Comparison of ENCODE assay signal across 8 cellular contexts in the genomic region with DNA sequence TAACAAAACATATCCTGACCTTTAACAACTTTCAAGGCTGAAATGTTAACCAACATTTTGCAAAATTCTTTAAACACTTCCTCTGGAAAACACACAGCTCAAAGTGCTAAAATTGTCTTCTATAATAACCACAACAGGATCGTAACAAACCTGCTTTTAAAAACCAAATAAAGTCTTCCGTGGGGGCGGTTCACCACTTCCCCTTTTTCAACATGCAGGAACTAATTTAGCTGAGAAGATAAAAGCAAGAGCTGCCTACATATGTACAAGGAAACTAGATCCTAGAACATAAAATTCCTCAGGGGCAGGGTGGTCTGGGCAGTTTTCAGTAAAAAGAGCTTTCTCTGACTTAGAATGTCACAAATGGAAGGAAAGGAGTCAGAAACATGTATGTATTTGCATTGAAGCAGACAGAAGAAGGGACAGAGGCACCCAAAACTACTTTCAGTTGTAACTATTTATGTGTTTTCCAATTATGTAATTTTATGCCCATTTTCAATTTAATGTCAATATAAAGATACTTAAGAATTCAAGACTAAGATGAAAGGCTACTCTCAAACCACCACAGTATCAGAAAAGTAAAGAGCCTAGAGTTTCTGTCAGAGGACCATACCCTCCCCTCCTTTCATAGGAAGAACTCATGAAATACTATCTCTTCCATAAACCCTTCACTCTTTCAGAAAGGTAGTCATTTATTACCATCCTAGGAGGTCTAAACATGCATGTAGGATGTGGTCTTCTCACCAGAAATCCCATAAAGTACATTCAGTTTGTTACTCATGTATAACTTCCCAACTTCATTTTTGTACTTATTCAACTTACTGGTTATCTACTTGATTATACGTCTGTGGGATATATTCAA.
DNase-seq lines count a peak whose midpoint lies in the region; ATAC-seq, FAIRE-seq and TF ChIP-seq lines count a peak whose summit lies in the region.

No MANE protein-coding gene starts in this region.

- peak; percentile 84 for FAIRE-seq in GM12891 (lab: Jason Lieb, UNC)

- H3K27me3 Mint-ChIP-seq in activated CD8-positive, alpha-beta T cell treated with anti-CD3 and anti-CD28 coated beads for 36 hours, result no peaks in the 10 kb centered on the region
- no peaks in the 10 kb centered on the region for H3K27me3 Mint-ChIP-seq in nephron progenitor cell (ENCODE audit: low read depth, poor library complexity)

- 51% methylated on average over 4 of the region's 4 CpGs for WGBS in hepatocyte (ENCODE audit: low lambda C conversion rate, missing lambda C conversion rate)

- CTCF ChIA-PET in activated CD8-positive, alpha-beta T cell treated with anti-CD3 and anti-CD28 coated beads for 36 hours (lab: Charles Lee), result interaction anchor here (1.2 kb wide), 1 partner anchor 11 kb away, joined by 4 read pairs; no protein-coding TSS in a partner anchor

- peaks cover 9% of the 10 kb centered on the region for H3K9me3 Mint-ChIP-seq in activated CD8-positive, alpha-beta T cell treated with anti-CD3 and anti-CD28 coated beads for 36 hours
- peaks cover 17% of the 10 kb centered on the region for H3K9me3 Mint-ChIP-seq in nephron progenitor cell

- TF ChIP-seq POLR2A in GM12891 (IDR thresholded peaks at IDR 0.05; ENCODE audit: low read depth, low read length), result no peak

- ATAC-seq in GM21360 (IDR thresholded peaks at IDR 0.05; ENCODE audit: unreplicated experiment) (peak; percentile 85), HG03469 (IDR thresholded peaks at IDR 0.05; ENCODE audit: unreplicated experiment) (peak; percentile 75)
- peak; percentile 71 for ATAC-seq in activated CD8-positive, alpha-beta T cell treated with anti-CD3 and anti-CD28 coated beads for 36 hours

- no peaks in the 10 kb centered on the region for H3K27me3 ChIP-seq in hepatocyte

- H3K4me3 ChIP-seq in hepatocyte, result no peak overlapping the region

- no peaks in the 10 kb centered on the region for H3K36me3 ChIP-seq in hepatocyte (replicated peaks; ENCODE audit: insufficient read depth, low read depth)

- H2AFZ ChIP-seq in hepatocyte, result no peak overlapping the region

- DNase-seq in GM12891 (ENCODE audit: insufficient read length, low spot score), result no peak
- DNase-seq in activated CD8-positive, alpha-beta T cell treated with anti-CD3 and anti-CD28 coated beads for 36 hours, result peak; percentile 76
- no peak for DNase-seq in nephron progenitor cell
- no peak for DNase-seq in NCI-H69 (lab: John Stamatoyannopoulos, UW)
- no peak for DNase-seq in cerebellar cortex (ENCODE audit: low spot score)
- DNase-seq in hepatocyte (ENCODE audit: low spot score), result no peak

- H3K36me3 Mint-ChIP-seq in activated CD8-positive, alpha-beta T cell treated with anti-CD3 and anti-CD28 coated beads for 36 hours (ENCODE audit: low read depth), result no peaks in the 10 kb centered on the region
- no peaks in the 10 kb centered on the region for H3K36me3 Mint-ChIP-seq in nephron progenitor cell (ENCODE audit: low read depth)

- H3K27ac ChIP-seq in hepatocyte, result no peak overlapping the region

- H3K79me2 ChIP-seq in hepatocyte, result no peaks in the 10 kb centered on the region

- peak overlapping the region; percentile 55 for H3K4me3 Mint-ChIP-seq in activated CD8-positive, alpha-beta T cell treated with anti-CD3 and anti-CD28 coated beads for 36 hours
- no peak overlapping the region for H3K4me3 Mint-ChIP-seq in nephron progenitor cell

- H3K9me3 ChIP-seq in hepatocyte (ENCODE audit: low read depth), result no peaks in the 10 kb centered on the region

- no peak overlapping the region for H3K4me2 ChIP-seq in hepatocyte

- H3K27ac Mint-ChIP-seq in activated CD8-positive, alpha-beta T cell treated with anti-CD3 and anti-CD28 coated beads for 36 hours, result peak overlapping the region; percentile 92
- peak overlapping the region; percentile 91 for H3K27ac Mint-ChIP-seq in nephron progenitor cell

- H4K20me1 ChIP-seq in hepatocyte (ENCODE audit: insufficient read depth, poor library complexity, severe bottlenecking), result no peaks in the 10 kb centered on the region

- intact Hi-C loops in activated CD8-positive, alpha-beta T cell treated with anti-CD3 and anti-CD28 coated beads for 36 hours (cut with micrococcal nuclease), result no loop called here

- peaks cover 46% of the 10 kb centered on the region for H3K4me1 Mint-ChIP-seq in activated CD8-positive, alpha-beta T cell treated with anti-CD3 and anti-CD28 coated beads for 36 hours (ENCODE audit: low read depth)
- peaks cover 9% of the 10 kb centered on the region for H3K4me1 Mint-ChIP-seq in nephron progenitor cell

- H3K9me2 ChIP-seq in hepatocyte (replicated peaks; ENCODE audit: insufficient read depth), result no peaks in the 10 kb centered on the region

- no peaks in the 10 kb centered on the region for H3K4me1 ChIP-seq in hepatocyte (ENCODE audit: insufficient read depth)

- no peak for TF ChIP-seq CTCF in activated CD8-positive, alpha-beta T cell treated with anti-CD3 and anti-CD28 coated beads for 36 hours (IDR thresholded peaks at IDR 0.05)
- no peak for TF ChIP-seq CTCF in nephron progenitor cell (IDR thresholded peaks at IDR 0.05)
- no peak for TF ChIP-seq CTCF in hepatocyte (IDR thresholded peaks at IDR 0.05; ENCODE audit: poor library complexity)

- POLR2A ChIA-PET in activated CD8-positive, alpha-beta T cell treated with anti-CD3 and anti-CD28 coated beads for 36 hours (lab: Charles Lee), result no interaction called here

TF ChIP-seq in GM12891, 5 proteins besides CTCF, POLR2A, EP300 and RAD21:
- TF ChIP-seq SPI1 (IDR thresholded peaks at IDR 0.05; ENCODE audit: low read depth, low read length) (peak; percentile 100), POU2F2 (IDR thresholded peaks at IDR 0.05; ENCODE audit: low read depth, low read length) (no peak)
